In the genomic region with DNA sequence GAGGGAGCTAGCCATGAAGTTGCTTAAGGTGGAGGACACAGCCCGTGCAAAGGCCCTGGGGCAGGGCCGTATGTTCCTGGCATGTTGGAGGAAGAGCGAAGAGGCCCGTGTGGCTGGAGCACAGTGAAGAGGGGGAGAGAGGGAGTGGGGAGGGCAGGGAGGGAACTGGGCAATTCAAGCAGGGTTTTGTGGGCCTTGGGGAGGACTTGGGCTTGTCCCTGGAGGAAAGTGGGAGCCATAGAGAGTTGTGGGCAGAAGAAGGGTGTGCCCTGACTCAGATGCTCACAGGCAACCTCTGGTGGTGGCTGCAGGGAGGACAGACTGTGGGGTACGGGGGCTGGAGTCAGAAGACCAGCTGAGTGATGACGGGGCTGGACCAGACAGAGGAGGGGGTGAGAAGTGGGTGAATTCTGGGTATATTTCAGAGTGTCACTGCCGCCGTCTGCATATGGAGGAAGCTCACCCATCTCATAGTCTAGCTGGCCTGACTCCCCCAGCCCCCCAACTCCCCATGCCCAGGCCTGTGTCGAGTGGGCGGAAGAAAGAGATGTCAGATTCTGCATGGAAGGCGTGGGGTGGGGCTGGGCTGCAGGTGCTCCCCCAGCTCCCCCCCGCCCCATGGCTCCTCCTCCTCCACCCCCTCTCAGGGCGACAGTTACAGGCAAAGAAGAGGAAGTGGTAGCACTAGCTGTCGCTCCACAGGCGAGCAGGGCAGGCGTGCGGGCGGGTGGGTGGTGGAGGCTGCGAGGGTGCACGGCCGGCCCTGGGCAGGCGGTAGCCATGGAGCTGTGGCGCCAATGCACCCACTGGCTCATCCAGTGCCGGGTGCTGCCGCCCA, we compare ENCODE assay signal across 10 cellular contexts. TPM values are rescaled to one million over a fixed set of nuclear protein-coding genes. Genes with fewer than 3 reads are reported as not detected.
DNase-seq lines count a peak whose midpoint lies in the region; ATAC-seq and TF ChIP-seq lines count a peak whose summit lies in the region.
"Had no signal": no experiment of that assay in that cellular context is flagged by ENCODE, and none has a peak within 500 bp of the region (broad histone marks: within the 10 kb centered on the region; RNA-seq: fewer than 3 reads in every experiment).

A gene with protein sequence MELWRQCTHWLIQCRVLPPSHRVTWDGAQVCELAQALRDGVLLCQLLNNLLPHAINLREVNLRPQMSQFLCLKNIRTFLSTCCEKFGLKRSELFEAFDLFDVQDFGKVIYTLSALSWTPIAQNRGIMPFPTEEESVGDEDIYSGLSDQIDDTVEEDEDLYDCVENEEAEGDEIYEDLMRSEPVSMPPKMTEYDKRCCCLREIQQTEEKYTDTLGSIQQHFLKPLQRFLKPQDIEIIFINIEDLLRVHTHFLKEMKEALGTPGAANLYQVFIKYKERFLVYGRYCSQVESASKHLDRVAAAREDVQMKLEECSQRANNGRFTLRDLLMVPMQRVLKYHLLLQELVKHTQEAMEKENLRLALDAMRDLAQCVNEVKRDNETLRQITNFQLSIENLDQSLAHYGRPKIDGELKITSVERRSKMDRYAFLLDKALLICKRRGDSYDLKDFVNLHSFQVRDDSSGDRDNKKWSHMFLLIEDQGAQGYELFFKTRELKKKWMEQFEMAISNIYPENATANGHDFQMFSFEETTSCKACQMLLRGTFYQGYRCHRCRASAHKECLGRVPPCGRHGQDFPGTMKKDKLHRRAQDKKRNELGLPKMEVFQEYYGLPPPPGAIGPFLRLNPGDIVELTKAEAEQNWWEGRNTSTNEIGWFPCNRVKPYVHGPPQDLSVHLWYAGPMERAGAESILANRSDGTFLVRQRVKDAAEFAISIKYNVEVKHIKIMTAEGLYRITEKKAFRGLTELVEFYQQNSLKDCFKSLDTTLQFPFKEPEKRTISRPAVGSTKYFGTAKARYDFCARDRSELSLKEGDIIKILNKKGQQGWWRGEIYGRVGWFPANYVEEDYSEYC (plus strand): TSS at position 681 of the 838 bp plus-strand sequence. CDS start 100 bp downstream, at position 781.

- 83 to 84% methylated on average over 6 to 22 of the region's 25 CpGs for WGBS in endodermal cell (ENCODE audit: insufficient coverage in 1 of 2, insufficient read length in 1 of 2), 2 experiments
- 59 to 60% methylated on average over 19 to 25 of the region's 25 CpGs for WGBS in aorta, 2 donors

- no peaks in the 10 kb centered on the region for H3K9me3 Mint-ChIP-seq in endodermal cell

- H3K27me3 ChIP-seq in endodermal cell (ENCODE audit: control insufficient read depth, insufficient read depth, low read length, poor library complexity, severe bottlenecking) = no peaks in the 10 kb centered on the region
- H3K27me3 ChIP-seq in aorta (ENCODE audit: control insufficient read depth in 1 of 2, insufficient read depth in 2 of 2, low read length in 1 of 2) = no peaks in the 10 kb centered on the region

- H3K27ac Mint-ChIP-seq in endodermal cell = peak within 1 kb of the TSS; percentile 48
- H3K27ac Mint-ChIP-seq: nephron had no signal

- no peak within 1 kb of the TSS for H3K4me3 ChIP-seq in endodermal cell (ENCODE audit: low read length)
- H3K4me3 ChIP-seq in retinal pigment epithelial cell (ENCODE audit: low read length) = no peak within 1 kb of the TSS
- no peak within 1 kb of the TSS for H3K4me3 ChIP-seq in aorta (ENCODE audit: low read length in 2 of 2)

- H3K4me1 ChIP-seq in endodermal cell (ENCODE audit: control insufficient read depth, insufficient read depth, low read length) (no peaks in the 10 kb centered on the region), aorta (ENCODE audit: control insufficient read depth in 1 of 2, insufficient read depth in 2 of 2, low read length in 2 of 2) (no peaks in the 10 kb centered on the region)

- H3K36me3 ChIP-seq in endodermal cell (ENCODE audit: control insufficient read depth, insufficient read depth, low read length) (no peaks in the 10 kb centered on the region), aorta (ENCODE audit: control insufficient read depth in 1 of 2, insufficient read depth in 2 of 2, low read length in 1 of 2) (no peaks in the 10 kb centered on the region)

- H3K27ac ChIP-seq in endodermal cell (ENCODE audit: low read depth, low read length) (no peak within 1 kb of the TSS), aorta (ENCODE audit: low read depth in 1 of 2, low read length in 2 of 2) (no peak within 1 kb of the TSS)

- peak; percentile 83 for DNase-seq in KG1 (lab: John Stamatoyannopoulos, UW)
- peak; percentile 46 to 70 for DNase-seq in activated CD4-positive, alpha-beta T cell treated with anti-CD3 and anti-CD28 coated beads, Interleukin-2, amount 50 U/mL, for 24 hours (ENCODE audit: low read depth in 1 of 2, low spot score in 1 of 2)
- peak; percentile 57 for DNase-seq in endodermal cell
- no peak for DNase-seq in retinal pigment epithelial cell (ENCODE audit: low read depth)
- DNase-seq in aorta = peak; percentile 79 to 86
- DNase-seq in DMS114 treated with DMSO at 0.1 percent for 48 hours (lab: John Stamatoyannopoulos, UW; ENCODE audit: unreplicated experiment) = no peak
- DNase-seq: IMR-90 had no signal

- H3K9ac ChIP-seq in endodermal cell (ENCODE audit: extremely low read depth, low read length, poor library complexity, severe bottlenecking) = no peak within 1 kb of the TSS

- H3K4me1 Mint-ChIP-seq in endodermal cell = no peaks in the 10 kb centered on the region
- H3K4me1 Mint-ChIP-seq: nephron had no signal

- H3K36me3 Mint-ChIP-seq in endodermal cell (ENCODE audit: low read depth) = no peaks in the 10 kb centered on the region

- peak; percentile 45 for ATAC-seq in aorta (ENCODE audit: low FRiP score)
- no peak for ATAC-seq in HG03139 (IDR thresholded peaks at IDR 0.05; ENCODE audit: unreplicated experiment)

- intact Hi-C loops in aorta (cut with DNase I) = no loop called here

- TF ChIP-seq POLR2A in GM15510 (IDR thresholded peaks at IDR 0.05; ENCODE audit: borderline replicate concordance, extremely low read depth, insufficient read length) = peak; percentile 91

- H3K9me3 ChIP-seq in endodermal cell (ENCODE audit: control insufficient read depth, low read length) (no peaks in the 10 kb centered on the region), aorta (ENCODE audit: control insufficient read depth, low read length) (no peaks in the 10 kb centered on the region)

- H3K4me3 Mint-ChIP-seq in endodermal cell = no peak within 1 kb of the TSS
- H3K4me3 Mint-ChIP-seq: nephron had no signal

- H3K27me3 Mint-ChIP-seq in endodermal cell (ENCODE audit: insufficient read depth) = peaks cover 4% of the 10 kb centered on the region

- TF ChIP-seq CTCF in endodermal cell (conservative IDR thresholded peaks at IDR 0.05) (peak; percentile 45), retinal pigment epithelial cell (conservative IDR thresholded peaks at IDR 0.05; ENCODE audit: low read depth, low read length) (peak; percentile 15)

RNA-seq across cellular contexts. Expression of the gene that starts here (rescaled TPM):
- not detected for total RNA-seq in endodermal cell
- polyA plus RNA-seq in endodermal cell (2013, experiment 1 of 2) = not detected
- polyA plus RNA-seq in endodermal cell (2013, experiment 2 of 2) = not detected
- total RNA-seq in aorta = 10 to 100 TPM in 1 of 2 donors, 1 to 10 TPM in 1; 8.2 to 20.1 TPM
- polyA plus RNA-seq in aorta = 1 to 10 TPM; 1.9 to 9.9 TPM
- total RNA-seq: IMR-90 had no signal
- polyA plus RNA-seq: IMR-90 had no signal

Comparison
In these comparisons a context has a peak if more than half of its experiments do, and no peak if none do; other contexts are left out.
1. RNA of the gene that starts here (total RNA-seq): 8.2 to 20.1 TPM in aorta; not detected in endodermal cell; every median in the first group is over 4 times any median in the second.
2. Peak in DNase-seq in endodermal cell; RNA of the gene not detected or under 1 TPM.
3. DNase-seq: peak in KG1 (single experiment), activated CD4-positive, alpha-beta T cell treated with anti-CD3 and anti-CD28 coated beads, Interleukin-2, amount 50 U/mL, for 24 hours (2 of 2) and aorta (2 of 2); none in retinal pigment epithelial cell (single experiment) and DMS114 treated with DMSO at 0.1 percent for 48 hours (single experiment).